12 cellular contexts compared by ENCODE assay signal in the genomic region with DNA sequence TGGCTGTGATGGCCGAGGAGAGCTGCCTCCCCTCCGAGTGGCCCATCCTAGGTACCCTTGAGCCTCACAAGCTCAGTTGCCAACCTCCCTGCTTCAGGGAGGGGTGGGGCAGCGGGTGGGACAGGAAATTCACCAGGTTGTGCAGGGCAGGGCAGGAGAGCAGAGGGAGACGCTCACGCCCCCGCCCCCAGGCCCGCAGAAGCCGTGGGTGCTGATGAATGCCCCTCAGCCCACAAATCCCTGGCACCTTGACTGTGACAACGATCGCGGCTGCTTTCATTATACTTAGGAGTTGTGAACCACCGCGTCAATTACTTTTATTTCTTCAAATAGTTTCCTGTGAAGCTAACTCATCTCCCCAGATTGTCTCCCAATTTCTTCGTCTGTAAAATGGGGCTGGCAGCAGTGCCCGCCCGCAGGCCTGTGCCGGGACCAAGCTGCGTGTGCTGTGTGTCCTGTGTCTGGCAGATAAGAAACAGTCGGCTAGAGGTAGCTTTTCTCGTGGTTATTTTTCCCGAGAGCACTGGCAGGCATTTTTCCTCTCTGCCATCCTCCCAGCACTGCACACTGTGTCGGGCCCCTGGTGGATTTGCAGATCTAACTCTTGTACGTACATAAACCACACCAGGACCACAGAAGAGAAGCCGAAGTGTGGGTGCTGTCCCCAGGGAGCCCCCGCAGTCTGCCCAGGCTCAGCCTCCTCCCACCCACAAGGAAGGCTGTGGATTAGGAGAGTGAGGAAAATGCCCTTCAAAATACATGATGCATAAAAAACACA. TPM values are rescaled to one million over a fixed set of nuclear protein-coding genes. Genes with fewer than 3 reads are reported as not detected.
DNase-seq lines count a peak whose midpoint lies in the region; ATAC-seq and TF ChIP-seq lines count a peak whose summit lies in the region.
"Had no signal": no experiment of that assay in that cellular context is flagged by ENCODE, and none has a peak within 500 bp of the region (broad histone marks: within the 10 kb centered on the region; RNA-seq: fewer than 3 reads in every experiment).

No MANE protein-coding gene starts in this region.

- H3K27ac Mint-ChIP-seq in activated T-helper 17 cell treated with anti-CD3 and anti-CD28 coated beads, Interleukin-2, amount 50 U/mL, for 72 hours = no peak overlapping the region
- H3K27ac Mint-ChIP-seq: activated T-helper 2 cell treated with anti-CD3 and anti-CD28 coated beads, Interferon-gamma antibody, Interleukin-2, Interleukin-4, amounts not matched to agents 10 μg/mL and 5 μg/mL and 100 μg/mL, durations not matched to agents 14 hours and 24 hours and 36 hours had no signal

- H3K4me1 ChIP-seq in Loucy (ENCODE audit: insufficient read depth, low read length, poor library complexity, severe bottlenecking) (peaks cover 49% of the 10 kb centered on the region), osteoblast (ENCODE audit: insufficient read depth, low read length) (peaks cover 3% of the 10 kb centered on the region)

- peaks cover 17% of the 10 kb centered on the region for H3F3A ChIP-seq in Loucy (ENCODE audit: low read depth)

- H3K4me2 ChIP-seq in Loucy (ENCODE audit: low read depth, low read length, poor library complexity, severe bottlenecking) = peak overlapping the region; percentile 83
- H3K4me2 ChIP-seq in osteoblast (ENCODE audit: insufficient read depth, low read length) = peak overlapping the region; percentile 72

- H3K79me2 ChIP-seq in Loucy (ENCODE audit: insufficient read depth, low read length) = no peaks in the 10 kb centered on the region
- H3K79me2 ChIP-seq in osteoblast (ENCODE audit: insufficient read depth, low read length) = no peaks in the 10 kb centered on the region

- no peak overlapping the region for H3K4me3 Mint-ChIP-seq in activated T-helper 17 cell treated with anti-CD3 and anti-CD28 coated beads, Interleukin-2, amount 50 U/mL, for 72 hours

- H3K4me3 ChIP-seq in Loucy (ENCODE audit: low read length, poor library complexity, severe bottlenecking) (peak overlapping the region; percentile 61), osteoblast (ENCODE audit: insufficient read depth, low read length) (peak overlapping the region; percentile 64)
- H3K4me3 ChIP-seq: SJCRH30 had no signal

- H3K36me3 Mint-ChIP-seq in activated T-helper 17 cell treated with anti-CD3 and anti-CD28 coated beads, Interleukin-2, amount 50 U/mL, for 72 hours (ENCODE audit: low read depth) = no peaks in the 10 kb centered on the region

- H3K27me3 ChIP-seq in Loucy (ENCODE audit: insufficient read depth, low read length, poor library complexity, severe bottlenecking) (no peaks in the 10 kb centered on the region), osteoblast (ENCODE audit: insufficient read depth, low read length) (no peaks in the 10 kb centered on the region)
- H3K27me3 ChIP-seq: SJCRH30 had no signal

- H2AFZ ChIP-seq in Loucy (ENCODE audit: low read length) = peak overlapping the region; percentile 41
- peak overlapping the region; percentile 70 for H2AFZ ChIP-seq in osteoblast (ENCODE audit: low read length)

- H3K27me3 Mint-ChIP-seq in activated T-helper 17 cell treated with anti-CD3 and anti-CD28 coated beads, Interleukin-2, amount 50 U/mL, for 72 hours = no peaks in the 10 kb centered on the region

- H3K9ac ChIP-seq in Loucy (ENCODE audit: low read depth, low read length, poor library complexity, severe bottlenecking) = peak overlapping the region; percentile 51

- H4K20me1 ChIP-seq in Loucy (ENCODE audit: insufficient read depth, low read length, poor library complexity, severe bottlenecking) = no peaks in the 10 kb centered on the region
- H4K20me1 ChIP-seq in osteoblast (ENCODE audit: insufficient read depth, low read length) = no peaks in the 10 kb centered on the region

- TF ChIP-seq CTCF in Loucy (conservative IDR thresholded peaks at IDR 0.05; ENCODE audit: low read length) = no peak
- TF ChIP-seq CTCF in osteoblast (IDR thresholded peaks at IDR 0.05; ENCODE audit: extremely low read depth, low read depth, low read length) = no peak

- peak; percentile 22 for ATAC-seq in activated T-helper 17 cell treated with anti-CD3 and anti-CD28 coated beads, Interleukin-2, amount 50 U/mL, for 72 hours (replicated peaks)

- peaks cover 8% of the 10 kb centered on the region for H3K4me1 Mint-ChIP-seq in activated T-helper 17 cell treated with anti-CD3 and anti-CD28 coated beads, Interleukin-2, amount 50 U/mL, for 72 hours

- no peaks in the 10 kb centered on the region for H3K9me3 Mint-ChIP-seq in activated T-helper 17 cell treated with anti-CD3 and anti-CD28 coated beads, Interleukin-2, amount 50 U/mL, for 72 hours

- no peaks in the 10 kb centered on the region for H3K9me3 ChIP-seq in Loucy (ENCODE audit: insufficient read depth, low read depth, low read length)
- no peaks in the 10 kb centered on the region for H3K9me3 ChIP-seq in osteoblast (ENCODE audit: low read depth, low read length)
- H3K9me3 ChIP-seq: SJCRH30 had no signal

- no peak overlapping the region for H3K27ac ChIP-seq in osteoblast (ENCODE audit: low read depth, low read length)
- H3K27ac ChIP-seq: SJCRH30 had no signal

- H3K9me2 ChIP-seq in Loucy (replicated peaks; ENCODE audit: low read depth, low read length) = no peaks in the 10 kb centered on the region

- DNase-seq in NCI-H2107 treated with DMSO at 0.1 percent for 48 hours (lab: John Stamatoyannopoulos, UW; ENCODE audit: unreplicated experiment) (peak; percentile 34), NCI-H2107 (lab: John Stamatoyannopoulos, UW) (no peak), osteoblast (ENCODE audit: insufficient read length, low spot score, missing footprints) (no peak), hippocampal formation (lab: John Stamatoyannopoulos, UW) (no peak), amniotic stem cell (lab: John Stamatoyannopoulos, UW) (no peak), NCI-H2171 (lab: John Stamatoyannopoulos, UW) (no peak)
- DNase-seq: NCI-H1105 treated with DMSO at 0.1 percent for 48 hours, SJCRH30 had no signal

- H3K36me3 ChIP-seq in Loucy (ENCODE audit: insufficient read depth, low read length) (no peaks in the 10 kb centered on the region), osteoblast (ENCODE audit: insufficient read depth, low read length) (no peaks in the 10 kb centered on the region)
- H3K36me3 ChIP-seq: SJCRH30 had no signal

RNA-seq across cellular contexts. Expression of a gene that starts 7.9 kb away (rescaled TPM):
- 10 to 100 TPM; 18.4 to 62.5 TPM for total RNA-seq in activated T-helper 17 cell treated with anti-CD3 and anti-CD28 coated beads, Interleukin-2, amount 50 U/mL, for 72 hours
- total RNA-seq in osteoblast = 40.7 and 41.3 TPM in 2 replicates

RNA-seq across cellular contexts. Expression of a gene that starts 38.7 kb away (rescaled TPM):
- not detected for total RNA-seq in activated T-helper 17 cell treated with anti-CD3 and anti-CD28 coated beads, Interleukin-2, amount 50 U/mL, for 72 hours
- not detected in 2 replicates for total RNA-seq in osteoblast
- total RNA-seq: activated T-helper 2 cell treated with anti-CD3 and anti-CD28 coated beads, Interferon-gamma antibody, Interleukin-2, Interleukin-4, amounts not matched to agents 10 μg/mL and 5 μg/mL and 100 μg/mL, durations not matched to agents 14 hours and 24 hours and 36 hours; endothelial cell of umbilical vein had no signal
